In genomic region chr4:174524242-174524641, GRCh38 we compare ENCODE assay signal across 1 cellular context.
TF ChIP-seq lines count a peak whose summit lies in the region.

No MANE protein-coding gene starts in this region.

TF ChIP-seq in HepG2, 621 proteins besides CTCF, POLR2A, EP300 and RAD21 (continued from another document):
- TF ChIP-seq, protein P1, sequence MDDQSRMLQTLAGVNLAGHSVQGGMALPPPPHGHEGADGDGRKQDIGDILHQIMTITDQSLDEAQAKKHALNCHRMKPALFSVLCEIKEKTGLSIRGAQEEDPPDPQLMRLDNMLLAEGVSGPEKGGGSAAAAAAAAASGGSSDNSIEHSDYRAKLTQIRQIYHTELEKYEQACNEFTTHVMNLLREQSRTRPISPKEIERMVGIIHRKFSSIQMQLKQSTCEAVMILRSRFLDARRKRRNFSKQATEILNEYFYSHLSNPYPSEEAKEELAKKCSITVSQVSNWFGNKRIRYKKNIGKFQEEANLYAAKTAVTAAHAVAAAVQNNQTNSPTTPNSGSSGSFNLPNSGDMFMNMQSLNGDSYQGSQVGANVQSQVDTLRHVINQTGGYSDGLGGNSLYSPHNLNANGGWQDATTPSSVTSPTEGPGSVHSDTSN (CRISPR knock-in tag; IDR thresholded peaks at IDR 0.05; ENCODE audit: borderline replicate concordance) = no peak
- TF ChIP-seq ARNTL (CRISPR knock-in tag; IDR thresholded peaks at IDR 0.05) (no peak), IRF9 (CRISPR knock-in tag; IDR thresholded peaks at IDR 0.05; ENCODE audit: borderline replicate concordance) (no peak), RARA (CRISPR knock-in tag; IDR thresholded peaks at IDR 0.05) (peak; percentile 40; the same call in 1 of the 2 replicates), TFDP1 (CRISPR knock-in tag; IDR thresholded peaks at IDR 0.05; ENCODE audit: borderline replicate concordance) (no peak), DNMT3B (CRISPR knock-in tag; conservative IDR thresholded peaks at IDR 0.05) (no peak), PCBP1 (IDR thresholded peaks at IDR 0.05; ENCODE audit: borderline replicate concordance, low read depth, low read length) (no peak), HNF4A (CRISPR knock-in tag; IDR thresholded peaks at IDR 0.05) (peak; percentile 30), ZNF646 (CRISPR knock-in tag; IDR thresholded peaks at IDR 0.05) (no peak), JARID2 (CRISPR knock-in tag; IDR thresholded peaks at IDR 0.05; ENCODE audit: insufficient replicate concordance) (no peak)
